Comparison of ENCODE assay signal across 16 cellular contexts in the genomic region with DNA sequence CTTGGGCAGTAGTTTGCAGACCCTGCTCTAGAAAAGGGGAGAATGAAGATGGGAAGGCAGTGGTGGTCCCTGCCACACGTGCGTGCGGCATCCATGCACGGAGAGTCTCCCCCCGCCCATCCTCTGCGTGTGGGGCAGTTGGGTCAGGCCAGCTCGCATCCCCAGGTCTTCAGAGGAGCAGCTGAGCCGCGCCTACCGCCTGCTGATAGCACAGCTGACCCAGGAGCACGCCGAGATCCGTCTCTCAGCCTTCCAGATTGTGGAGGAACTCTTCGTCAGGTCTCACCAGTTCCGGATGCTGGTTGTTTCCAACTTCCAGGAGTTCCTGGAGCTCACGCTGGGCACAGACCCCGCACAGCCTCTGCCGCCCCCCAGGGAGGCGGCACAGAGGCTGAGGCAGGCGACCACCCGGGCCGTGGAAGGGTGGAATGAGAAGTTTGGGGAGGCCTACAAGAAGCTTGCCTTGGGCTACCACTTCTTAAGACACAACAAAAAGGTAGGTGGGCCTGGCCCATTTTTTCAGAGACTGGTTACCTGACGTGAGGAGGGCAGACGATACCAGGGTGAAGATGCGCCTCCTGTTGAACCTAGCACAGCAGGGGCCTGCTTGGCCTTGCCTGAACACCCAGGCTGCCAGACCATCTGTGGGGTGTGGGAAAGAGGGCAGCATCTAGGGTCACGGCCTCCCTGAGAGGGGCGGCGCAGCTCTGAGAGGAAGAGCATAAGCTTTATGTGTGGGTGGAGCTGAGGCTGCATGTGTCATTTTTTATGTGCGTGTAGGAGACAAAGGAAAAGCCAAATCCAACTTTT. TPM values are rescaled to one million over a fixed set of nuclear protein-coding genes. Genes with fewer than 3 reads are reported as not detected.
DNase-seq lines count a peak whose midpoint lies in the region; ATAC-seq and TF ChIP-seq lines count a peak whose summit lies in the region.
"Had no signal": no experiment of that assay in that cellular context is flagged by ENCODE, and none has a peak within 500 bp of the region (broad histone marks: within the 10 kb centered on the region; RNA-seq: fewer than 3 reads in every experiment).

No MANE protein-coding gene starts in this region.

- H4K20me1 ChIP-seq in Loucy (ENCODE audit: insufficient read depth, low read length, poor library complexity, severe bottlenecking): peaks cover 4% of the 10 kb centered on the region

- peak overlapping the region; percentile 35 for H3K9ac ChIP-seq in Loucy (ENCODE audit: low read depth, low read length, poor library complexity, severe bottlenecking)
- H3K9ac ChIP-seq in skeletal muscle satellite cell (ENCODE audit: low read depth, low read length): peak overlapping the region; percentile 3

- H3K27me3 ChIP-seq in Loucy (ENCODE audit: insufficient read depth, low read length, poor library complexity, severe bottlenecking) (no peaks in the 10 kb centered on the region), skeletal muscle satellite cell (ENCODE audit: control insufficient read depth, insufficient read depth, low read length) (no peaks in the 10 kb centered on the region)
- H3K27me3 ChIP-seq: body of pancreas, pancreas had no signal

- H3K36me3 ChIP-seq in Loucy (ENCODE audit: insufficient read depth, low read length) (no peaks in the 10 kb centered on the region), skeletal muscle satellite cell (ENCODE audit: insufficient read depth, low read length) (peaks cover 30% of the 10 kb centered on the region)
- H3K36me3 ChIP-seq: pancreas had no signal

- H3K79me2 ChIP-seq in Loucy (ENCODE audit: insufficient read depth, low read length): peaks cover 25% of the 10 kb centered on the region

- peak overlapping the region; percentile 92 for H3K4me2 ChIP-seq in Loucy (ENCODE audit: low read depth, low read length, poor library complexity, severe bottlenecking)
- H3K4me2 ChIP-seq in skeletal muscle satellite cell (ENCODE audit: low read length): no peak overlapping the region

- ATAC-seq in GM19397 (IDR thresholded peaks at IDR 0.05; ENCODE audit: unreplicated experiment): no peak
- ATAC-seq: body of pancreas, pancreas had no signal

- H3K9me3 Mint-ChIP-seq in activated naive CD4-positive, alpha-beta T cell treated with anti-CD3 and anti-CD28 coated beads for 36 hours: no peaks in the 10 kb centered on the region

- H3K4me1 Mint-ChIP-seq in activated naive CD4-positive, alpha-beta T cell treated with anti-CD3 and anti-CD28 coated beads for 36 hours (ENCODE audit: low read depth): peaks cover 40% of the 10 kb centered on the region

- H3K4me1 ChIP-seq in Loucy (ENCODE audit: insufficient read depth, low read length, poor library complexity, severe bottlenecking): peaks cover 29% of the 10 kb centered on the region
- peaks cover 34% of the 10 kb centered on the region for H3K4me1 ChIP-seq in skeletal muscle satellite cell (ENCODE audit: control insufficient read depth, insufficient read depth, low read length)

- peak overlapping the region; percentile 53 for H3K27ac Mint-ChIP-seq in activated naive CD4-positive, alpha-beta T cell treated with anti-CD3 and anti-CD28 coated beads for 36 hours

- peaks cover 4% of the 10 kb centered on the region for H3K36me3 Mint-ChIP-seq in activated naive CD4-positive, alpha-beta T cell treated with anti-CD3 and anti-CD28 coated beads for 36 hours (ENCODE audit: low read depth)

- peak overlapping the region; percentile 10 for H3K27ac ChIP-seq in cingulate gyrus (ENCODE audit: low read depth, low read length)
- H3K27ac ChIP-seq: body of pancreas, pancreas had no signal

- H3F3A ChIP-seq in Loucy (ENCODE audit: low read depth): no peaks in the 10 kb centered on the region

- no peaks in the 10 kb centered on the region for H3K9me2 ChIP-seq in Loucy (replicated peaks; ENCODE audit: low read depth, low read length)

- intact Hi-C loops in activated naive CD4-positive, alpha-beta T cell treated with anti-CD3 and anti-CD28 coated beads for 36 hours (cut with micrococcal nuclease): loop anchor here (5.0 to 10.0 kb wide), 4 partner anchors 42 to 567 kb away; a partner anchor contains a TSS

- H3K4me3 ChIP-seq in Loucy (ENCODE audit: low read length, poor library complexity, severe bottlenecking) (no peak overlapping the region), skeletal muscle satellite cell (ENCODE audit: low read length) (no peak overlapping the region)
- H3K4me3 ChIP-seq: body of pancreas, HAP-1, pancreas had no signal

- H2AFZ ChIP-seq in Loucy (ENCODE audit: low read length): no peak overlapping the region

- H3K4me3 Mint-ChIP-seq in activated naive CD4-positive, alpha-beta T cell treated with anti-CD3 and anti-CD28 coated beads for 36 hours: peak overlapping the region; percentile 34

- TF ChIP-seq CTCF in Loucy (conservative IDR thresholded peaks at IDR 0.05; ENCODE audit: low read length) (no peak), GM20000 (IDR thresholded peaks at IDR 0.05; ENCODE audit: extremely low read depth, missing control alignments) (no peak)

- H3K9me3 ChIP-seq in Loucy (ENCODE audit: insufficient read depth, low read depth, low read length) (no peaks in the 10 kb centered on the region), skeletal muscle satellite cell (replicated peaks; ENCODE audit: low read length) (no peaks in the 10 kb centered on the region)
- H3K9me3 ChIP-seq: body of pancreas, HAP-1, pancreas had no signal

- CTCF ChIA-PET in activated naive CD4-positive, alpha-beta T cell treated with anti-CD3 and anti-CD28 coated beads for 36 hours (lab: Charles Lee): interaction anchor here (0.8 to 0.9 kb wide), 3 partner anchors 182 to 228 kb away, joined by 3 to 5 read pairs (median 3); no protein-coding TSS in a partner anchor

- DNase-seq in activated naive CD4-positive, alpha-beta T cell treated with anti-CD3 and anti-CD28 coated beads for 36 hours: no peak
- no peak for DNase-seq in activated naive CD4-positive, alpha-beta T cell treated with Interleukin-2 at 50 U/mL for 16 hours
- DNase-seq in NCI-H2227 treated with DMSO at 0.1 percent for 48 hours (lab: John Stamatoyannopoulos, UW) (no peak), GM20000 (ENCODE audit: low spot score) (no peak)
- DNase-seq: body of pancreas; effector CD4-positive, alpha-beta T cell; foreskin fibroblast; mesendoderm; NCI-H2029; SHP77 had no signal

- H3K27me3 Mint-ChIP-seq in activated naive CD4-positive, alpha-beta T cell treated with anti-CD3 and anti-CD28 coated beads for 36 hours (ENCODE audit: low read depth): no peaks in the 10 kb centered on the region

RNA-seq across cellular contexts. Expression of a gene that starts 2.6 kb away (rescaled TPM):
- total RNA-seq in activated naive CD4-positive, alpha-beta T cell treated with anti-CD3 and anti-CD28 coated beads for 36 hours: 10 to 100 TPM; 20.0 to 24.3 TPM
- total RNA-seq in skeletal muscle satellite cell (2012; rRNA removed): 7.0 and 17.7 TPM in 2 replicates

RNA-seq across cellular contexts. Expression of a gene that starts 56.7 kb away (rescaled TPM):
- not detected for total RNA-seq in activated naive CD4-positive, alpha-beta T cell treated with anti-CD3 and anti-CD28 coated beads for 36 hours
- total RNA-seq in skeletal muscle satellite cell (2012; rRNA removed): not detected in 2 replicates
- total RNA-seq: body of pancreas, pancreas had no signal

RNA-seq across cellular contexts. Expression of a gene that starts 59.9 kb away (rescaled TPM):
- total RNA-seq in activated naive CD4-positive, alpha-beta T cell treated with anti-CD3 and anti-CD28 coated beads for 36 hours: 10 to 100 TPM; 25.2 to 29.4 TPM
- total RNA-seq in skeletal muscle satellite cell (2012; rRNA removed): 71.7 and 73.6 TPM in 2 replicates
